Comparison of ENCODE assay signal across 18 cellular contexts in genomic region chr6:43806041-43806757, GRCh38. TPM values are rescaled to one million over a fixed set of nuclear protein-coding genes. Genes with fewer than 3 reads are reported as not detected.
DNase-seq lines count a peak whose midpoint lies in the region; ATAC-seq, FAIRE-seq and TF ChIP-seq lines count a peak whose summit lies in the region.
"Had no signal": no experiment of that assay in that cellular context is flagged by ENCODE, and none has a peak within 500 bp of the region (broad histone marks: within the 10 kb centered on the region; RNA-seq: fewer than 3 reads in every experiment).

No MANE protein-coding gene starts in this region.

- TF ChIP-seq RAD21 in H1 (IDR thresholded peaks at IDR 0.05 in 1 of 2, conservative IDR thresholded peaks at IDR 0.05 in 1 of 2; ENCODE audit: low read depth in 2 of 2, low read length in 2 of 2): no peak

- H3K14ac ChIP-seq in H1 (ENCODE audit: insufficient read length): no peak overlapping the region

- TF ChIP-seq CTCF in C4-2B (conservative IDR thresholded peaks at IDR 0.05): no peak
- no peak for TF ChIP-seq CTCF in H1 (IDR thresholded peaks at IDR 0.05; ENCODE audit: control extremely low read depth in 1 of 3, insufficient read depth in 1 of 3, low read depth in 1 of 3, low read length in 3 of 3)
- no peak for TF ChIP-seq CTCF in neural progenitor cell (IDR thresholded peaks at IDR 0.05)

- TF ChIP-seq EP300 in H1 (IDR thresholded peaks at IDR 0.05; ENCODE audit: borderline replicate concordance in 1 of 2, low read depth in 2 of 2, low read length in 2 of 2): no peak

- no peak overlapping the region for H3K56ac ChIP-seq in H1 (replicated peaks; ENCODE audit: insufficient read length, low read depth, low read length)

- H3K4me1 Mint-ChIP-seq in neural progenitor cell: peaks cover 15% of the 10 kb centered on the region

- no peaks in the 10 kb centered on the region for H3K9me3 ChIP-seq in H1 (ENCODE audit: insufficient read depth in 2 of 2, low read depth in 1 of 2, low read length in 1 of 2)
- H3K9me3 ChIP-seq in neural progenitor cell (ENCODE audit: low read depth): no peaks in the 10 kb centered on the region
- H3K9me3 ChIP-seq: uterus had no signal

- no peaks in the 10 kb centered on the region for H3K79me1 ChIP-seq in H1 (ENCODE audit: low read depth, low read length)

- FAIRE-seq in H1 (lab: Jason Lieb, UNC) (no peak), GM19239 (lab: Jason Lieb, UNC) (no peak)
- FAIRE-seq: endothelial cell of umbilical vein had no signal

- H2AFZ ChIP-seq in H1 (ENCODE audit: low read length) (no peak overlapping the region), neural progenitor cell (replicated peaks) (no peak overlapping the region)

- no peak overlapping the region for H2AK5ac ChIP-seq in H1 (ENCODE audit: low read depth, low read length)

- no peak overlapping the region for H2BK120ac ChIP-seq in H1 (replicated peaks; ENCODE audit: low read depth, low read length)

- H3K4me2 ChIP-seq in H1 (ENCODE audit: insufficient read depth in 1 of 2, low read depth in 2 of 2, low read length in 2 of 2) (no peak overlapping the region), neural progenitor cell (no peak overlapping the region)

- no peaks in the 10 kb centered on the region for H4K20me1 ChIP-seq in H1 (replicated peaks in 1 of 2; ENCODE audit: control insufficient read depth in 1 of 2, insufficient read depth in 2 of 2, low read length in 2 of 2)
- no peaks in the 10 kb centered on the region for H4K20me1 ChIP-seq in neural progenitor cell (ENCODE audit: low read depth)

- H3K27me3 ChIP-seq in H1 (replicated peaks in 1 of 4; ENCODE audit: control insufficient read depth in 3 of 4, extremely low read depth in 1 of 4, insufficient read depth in 3 of 4, low read length in 3 of 4): no peaks in the 10 kb centered on the region; a peak in 1 of 7 replicates
- no peaks in the 10 kb centered on the region for H3K27me3 ChIP-seq in neural progenitor cell
- H3K27me3 ChIP-seq: uterus had no signal

- POLR2A ChIA-PET in H1 (lab: Charles Lee; ENCODE audit: partially characterized antibody): no interaction called here

- H3K79me2 ChIP-seq in H1 (ENCODE audit: control insufficient read depth in 1 of 2, insufficient read depth in 2 of 2, low read length in 2 of 2): no peaks in the 10 kb centered on the region
- no peaks in the 10 kb centered on the region for H3K79me2 ChIP-seq in neural progenitor cell (ENCODE audit: low read depth)

- CTCF ChIA-PET in H1 (lab: Charles Lee; ENCODE audit: partially characterized antibody): interaction anchor here (0.7 to 3.7 kb wide), 14 partner anchors 9 to 256 kb away, joined by 3 to 25 read pairs (median 3); no protein-coding TSS in a partner anchor

- peak; percentile 49 for DNase-seq in NCI-H146 treated with DMSO at 0.1 percent for 48 hours (lab: John Stamatoyannopoulos, UW; ENCODE audit: unreplicated experiment)
- DNase-seq in H1 (ENCODE audit: low read depth in 1 of 2, low spot score in 2 of 2): no peak
- DNase-seq in neural progenitor cell (ENCODE audit: low spot score): no peak
- no peak for DNase-seq in GM19239 (ENCODE audit: insufficient read length, low spot score)
- no peak for DNase-seq in SIG-M5 (lab: John Stamatoyannopoulos, UW)
- DNase-seq: activated effector memory CD4-positive, alpha-beta T cell treated with anti-CD3 and anti-CD28 coated beads, Interleukin-2, amount 50 U/mL, for 16 hours; caudate nucleus; GF-D8; hippocampal formation; KBM-7; NCI-H2081; occipital lobe; uterus had no signal

- no peaks in the 10 kb centered on the region for H3F3A ChIP-seq in neural progenitor cell (ENCODE audit: low read depth)

- no peak overlapping the region for H3K4me3 Mint-ChIP-seq in neural progenitor cell

- H3K36me3 ChIP-seq in H1 (ENCODE audit: control insufficient read depth in 2 of 4, insufficient read depth in 4 of 4, low read length in 3 of 4) (no peaks in the 10 kb centered on the region), neural progenitor cell (no peaks in the 10 kb centered on the region)
- H3K36me3 ChIP-seq: uterus had no signal

- no peak for TF ChIP-seq POLR2A in H1 (IDR thresholded peaks at IDR 0.05; ENCODE audit: control extremely low read depth in 1 of 2, low read depth in 2 of 2, low read length in 2 of 2)

- peak overlapping the region; percentile 51; the same call in 1 of the 2 replicates for H4K8ac ChIP-seq in H1 (ENCODE audit: extremely low read depth, insufficient read depth, low read length)

- 94% methylated on average over 9 of the region's 9 CpGs; no CpG with 5 or more reads in 1 of the 2 experiments for WGBS in H1 (ENCODE audit: extremely low coverage in 1 of 2, insufficient coverage in 1 of 2, insufficient read length in 1 of 2, insufficient replicate concordance in 2 of 2, low coverage in 1 of 2, low lambda C conversion rate in 2 of 2, missing lambda C conversion rate in 1 of 2), 2 experiments

- no peak overlapping the region for H3K23ac ChIP-seq in H1 (ENCODE audit: insufficient read length)

- no peak overlapping the region for H2BK12ac ChIP-seq in H1 (ENCODE audit: low read depth, low read length)

- no peak overlapping the region for H4K91ac ChIP-seq in H1 (replicated peaks; ENCODE audit: insufficient read length, low read length)

- peak overlapping the region; percentile 52 for H3K27ac Mint-ChIP-seq in neural progenitor cell

- H3K27me3 Mint-ChIP-seq in neural progenitor cell (ENCODE audit: insufficient read depth, low read depth): peaks cover 6% of the 10 kb centered on the region

- no peaks in the 10 kb centered on the region for H3K36me3 Mint-ChIP-seq in neural progenitor cell

- H2BK15ac ChIP-seq in H1 (ENCODE audit: low read length): no peak overlapping the region

- H3K18ac ChIP-seq in H1 (ENCODE audit: extremely low read depth, low read length): no peak overlapping the region

- H3K27ac ChIP-seq in C4-2B (peak overlapping the region; percentile 1; the same call in 1 of the 2 replicates), H1 (ENCODE audit: low read depth, low read length) (no peak overlapping the region), neural progenitor cell (no peak overlapping the region)
- H3K27ac ChIP-seq: uterus had no signal

- no peak for ATAC-seq in GM21529 (IDR thresholded peaks at IDR 0.05; ENCODE audit: unreplicated experiment)
- no peak for ATAC-seq in HG03571 (IDR thresholded peaks at IDR 0.05; ENCODE audit: unreplicated experiment)

- no peak overlapping the region for H3K4ac ChIP-seq in H1 (replicated peaks; ENCODE audit: insufficient read length, low read depth, low read length)

- H3K4me1 ChIP-seq in H1 (replicated peaks in 1 of 4; ENCODE audit: control insufficient read depth in 3 of 4, insufficient read depth in 4 of 4, low read length in 3 of 4): no peaks in the 10 kb centered on the region; a peak in 1 of 7 replicates
- no peaks in the 10 kb centered on the region for H3K4me1 ChIP-seq in neural progenitor cell
- H3K4me1 ChIP-seq: uterus had no signal

- no peak overlapping the region for H2BK20ac ChIP-seq in H1 (ENCODE audit: low read length)

- H3K9ac ChIP-seq in H1 (replicated peaks in 1 of 4; ENCODE audit: extremely low read depth in 1 of 4, low read depth in 3 of 4, low read length in 3 of 4) (no peak overlapping the region), neural progenitor cell (no peak overlapping the region)

- H3K9me3 Mint-ChIP-seq in neural progenitor cell: no peaks in the 10 kb centered on the region

- H3K23me2 ChIP-seq in H1 (ENCODE audit: low read depth, low read length): no peaks in the 10 kb centered on the region

- H3K4me3 ChIP-seq in H1 (ENCODE audit: extremely low read depth in 1 of 4, insufficient read depth in 2 of 4, low read depth in 3 of 4, low read length in 4 of 4): no peak overlapping the region
- no peak overlapping the region for H3K4me3 ChIP-seq in neural progenitor cell
- H3K4me3 ChIP-seq: lung, uterus had no signal

- no peak overlapping the region for H4K5ac ChIP-seq in H1 (ENCODE audit: insufficient read length, low read depth, low read length)

- no peak overlapping the region for H2BK5ac ChIP-seq in H1 (ENCODE audit: low read depth, low read length)

TF ChIP-seq in H1, 55 proteins besides CTCF, POLR2A, EP300 and RAD21:
- no peak for TF ChIP-seq TEAD4 (IDR thresholded peaks at IDR 0.05; ENCODE audit: low read depth, low read length)
- TF ChIP-seq, protein P1, sequence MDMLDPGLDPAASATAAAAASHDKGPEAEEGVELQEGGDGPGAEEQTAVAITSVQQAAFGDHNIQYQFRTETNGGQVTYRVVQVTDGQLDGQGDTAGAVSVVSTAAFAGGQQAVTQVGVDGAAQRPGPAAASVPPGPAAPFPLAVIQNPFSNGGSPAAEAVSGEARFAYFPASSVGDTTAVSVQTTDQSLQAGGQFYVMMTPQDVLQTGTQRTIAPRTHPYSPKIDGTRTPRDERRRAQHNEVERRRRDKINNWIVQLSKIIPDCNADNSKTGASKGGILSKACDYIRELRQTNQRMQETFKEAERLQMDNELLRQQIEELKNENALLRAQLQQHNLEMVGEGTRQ (IDR thresholded peaks at IDR 0.05; ENCODE audit: low read length): no peak
- no peak for TF ChIP-seq FOSL1 (IDR thresholded peaks at IDR 0.05; ENCODE audit: insufficient read depth, low read depth, low read length)
- TF ChIP-seq POLR2AphosphoS5 (IDR thresholded peaks at IDR 0.05; ENCODE audit: low read depth, low read length): no peak
- TF ChIP-seq CBX8 (IDR thresholded peaks at IDR 0.05; ENCODE audit: borderline replicate concordance, low read depth, low read length): no peak
- TF ChIP-seq TBP (IDR thresholded peaks at IDR 0.05; ENCODE audit: low read depth, low read length): no peak
- TF ChIP-seq BRCA1 (IDR thresholded peaks at IDR 0.05; ENCODE audit: low read depth, low read length): no peak
- TF ChIP-seq MAX (IDR thresholded peaks at IDR 0.05): no peak
- TF ChIP-seq RBBP5 (IDR thresholded peaks at IDR 0.05; ENCODE audit: borderline replicate concordance, low read depth, low read length): no peak
- no peak for TF ChIP-seq ASH2L (IDR thresholded peaks at IDR 0.05; ENCODE audit: low read length)

RNA-seq across cellular contexts. Expression of gene VEGFA, which starts 36.2 kb away (rescaled TPM):
- 40.7 and 42.2 TPM in 2 replicates for total RNA-seq in H1 (2021; fragmentation: NEBNext Ultra II Directional; extraction: Animal tissue kit (Norgen Biotek cat#: 25700))
- 58.5 and 78.3 TPM in 2 replicates for polyA plus RNA-seq in H1 (2011; rRNA removed)
- 91.7 TPM for polyA plus RNA-seq in H1 (2011; cell fraction: cytosol; rRNA removed)
- 197 TPM for polyA plus RNA-seq in H1 (2011; cell fraction: nucleus; rRNA removed)
- polyA plus RNA-seq in H1 (2012, experiment 1 of 2): 39.9 to 45.4 TPM (median 43.0 TPM) in 4 replicates
- 28.1 TPM for polyA plus RNA-seq in H1 (2012, experiment 2 of 2)
- 33.6 TPM for polyA plus RNA-seq in H1 (2013, experiment 1 of 2)
- polyA plus RNA-seq in H1 (2013, experiment 2 of 2): 37.0 TPM
- polyA minus RNA-seq in H1 (2011; rRNA and poly(A)+ RNA removed): 167 and 198 TPM in 2 replicates
- polyA minus RNA-seq in H1 (2011; cell fraction: cytosol; rRNA and poly(A)+ RNA removed): 42.9 TPM
- 91.6 TPM for polyA minus RNA-seq in H1 (2011; cell fraction: nucleus; rRNA and poly(A)+ RNA removed)
- 49.6 and 78.6 TPM in 2 replicates for total RNA-seq in neural progenitor cell (ENCODE audit: low replicate concordance)
